Comparison of ENCODE assay signal across 2 cellular contexts in genomic region chr3:150168694-150169093, GRCh38.
A peak's percentile ranks its signal among the peaks of the same experiment; 100 is the strongest.
TF ChIP-seq lines count a peak whose summit lies in the region.

No MANE protein-coding gene starts in this region.

TF ChIP-seq in A549, 52 proteins besides CTCF, POLR2A, EP300 and RAD21:
- TF ChIP-seq FOSL2 (IDR thresholded peaks at IDR 0.05) (no peak), FOSL2 (CRISPR knock-in tag; IDR thresholded peaks at IDR 0.05) (no peak), MAFK (IDR thresholded peaks at IDR 0.05; ENCODE audit: partially characterized antibody) (peak; percentile 32)

TF ChIP-seq in IMR-90, 13 proteins besides CTCF, POLR2A, EP300 and RAD21:
- TF ChIP-seq MAFK (IDR thresholded peaks at IDR 0.05; ENCODE audit: low read depth, low read length) (peak; percentile 9; the same call in 1 of the 2 replicates), NFE2L2 (IDR thresholded peaks at IDR 0.05; ENCODE audit: low read depth, low read length) (no peak)
TF ChIP-seq in IMR-90: peak in this region for 1.
